In the genomic region with DNA sequence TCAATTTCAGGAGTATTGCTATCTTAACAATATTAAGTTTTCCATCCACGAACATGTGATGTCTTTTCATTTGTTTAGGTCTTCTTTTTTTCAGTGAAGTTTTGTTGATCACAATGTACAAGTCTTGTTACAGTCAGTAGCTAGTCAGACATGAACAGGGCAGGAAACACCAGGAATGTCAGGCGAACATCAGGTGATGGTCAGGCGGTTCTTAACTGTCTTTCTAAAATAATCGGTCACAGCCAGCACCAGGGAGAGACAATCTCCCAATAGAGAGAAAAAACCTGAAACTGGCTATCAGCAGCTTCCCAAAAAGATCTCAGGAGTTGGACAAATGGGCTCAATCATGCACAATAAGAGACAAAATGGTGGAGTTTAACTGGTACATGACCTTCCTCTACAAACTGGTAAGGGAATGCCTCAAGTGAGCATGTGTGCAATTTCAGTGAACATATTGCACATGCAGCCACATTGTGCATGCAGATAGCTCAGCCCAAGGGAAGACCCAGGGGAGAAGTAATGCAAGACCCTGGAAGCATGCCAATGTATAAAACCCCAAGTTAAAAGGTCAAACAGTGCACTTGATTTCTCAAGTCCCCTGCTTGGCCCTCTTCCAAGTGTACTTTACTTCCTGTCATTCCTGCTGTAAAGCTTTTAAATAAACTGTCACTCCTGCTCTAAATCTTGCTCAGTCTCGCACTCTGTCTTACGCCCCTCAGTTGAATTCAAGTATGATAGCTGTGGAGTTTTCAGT, we compare ENCODE assay signal across 12 cellular contexts.
DNase-seq lines count a peak whose midpoint lies in the region; ATAC-seq and TF ChIP-seq lines count a peak whose summit lies in the region.
"Had no signal": no experiment of that assay in that cellular context is flagged by ENCODE, and none has a peak within 500 bp of the region (broad histone marks: within the 10 kb centered on the region; RNA-seq: fewer than 3 reads in every experiment).

No MANE protein-coding gene starts in this region.

- H3K36me3 ChIP-seq in BLaER1 treated with 17β-estradiol and CSF1 and Interleukin-3, amounts not matched to agents 10 nM and 100 nM: no peaks in the 10 kb centered on the region
- H3K36me3 ChIP-seq in left ventricle myocardium inferior: peaks cover 21% of the 10 kb centered on the region

- H3K4me2 ChIP-seq in BLaER1 treated with 17β-estradiol and CSF1 and Interleukin-3, amounts not matched to agents 10 nM and 100 nM: peak overlapping the region; percentile 36 to 78 (median 61)

- no peak overlapping the region; a peak in 1 of 22 replicates for H3K9ac ChIP-seq in BLaER1 treated with 17β-estradiol and CSF1 and Interleukin-3, amounts not matched to agents 10 nM and 100 nM

- peak; percentile 42 for DNase-seq in M059J (ENCODE audit: low read depth)
- peak; percentile 29 for DNase-seq in NOMO-1 treated with dmso at 0.1 percent for 144 hours (lab: John Stamatoyannopoulos, UW; ENCODE audit: unreplicated experiment)
- no peak for DNase-seq in left ventricle myocardium inferior
- no peak for DNase-seq in ACHN
- no peak for DNase-seq in foreskin keratinocyte
- no peak for DNase-seq in head of caudate nucleus
- DNase-seq in caudate nucleus (lab: John Stamatoyannopoulos, UW): no peak
- DNase-seq: activated CD4-positive, alpha-beta T cell treated with anti-CD3 and anti-CD28 coated beads, Interleukin-2, amount 50 U/mL, for 1 hour; spleen had no signal

- peaks cover 0 to 10% (median 0%) of the 10 kb centered on the region in 11 experiments; a peak in 4 of 22 replicates for H3K9me3 ChIP-seq in BLaER1 treated with 17β-estradiol and CSF1 and Interleukin-3, amounts not matched to agents 10 nM and 100 nM (replicated peaks in 1 of 11)
- no peaks in the 10 kb centered on the region for H3K9me3 ChIP-seq in left ventricle myocardium inferior (replicated peaks)
- H3K9me3 ChIP-seq: esophagus muscularis mucosa had no signal

- H3K27me3 ChIP-seq in BLaER1 treated with 17β-estradiol and CSF1 and Interleukin-3, amounts not matched to agents 10 nM and 100 nM: no peaks in the 10 kb centered on the region
- H3K27me3 ChIP-seq in left ventricle myocardium inferior (ENCODE audit: low read depth): no peaks in the 10 kb centered on the region
- H3K27me3 ChIP-seq in foreskin keratinocyte: no peaks in the 10 kb centered on the region
- H3K27me3 ChIP-seq: esophagus muscularis mucosa, spleen had no signal

- in situ Hi-C loops in ACHN (cut with HindIII; ENCODE audit: low pct_ligation_motif_present, low pct_unique_long_range_greater_than_20kb, low sequenced_read_pairs): no loop called here

- TF ChIP-seq CTCF in left ventricle myocardium inferior (IDR thresholded peaks at IDR 0.05; ENCODE audit: borderline replicate concordance): no peak
- no peak for TF ChIP-seq CTCF in foreskin keratinocyte (conservative IDR thresholded peaks at IDR 0.05)

- no peak for ATAC-seq in foreskin keratinocyte
- ATAC-seq: stimulated activated effector memory CD8-positive, alpha-beta T cell treated with anti-CD3 and anti-CD28 coated beads, Interleukin-12 subunit alpha, Interleukin-12 subunit beta, amount 100 ng/mL, for 72 hours had no signal

- H4K20me1 ChIP-seq in BLaER1 treated with 17β-estradiol and CSF1 and Interleukin-3, amounts not matched to agents 10 nM and 100 nM: no peaks in the 10 kb centered on the region

- H3K4me3 ChIP-seq in BLaER1 treated with 17β-estradiol and CSF1 and Interleukin-3, amounts not matched to agents 10 nM and 100 nM: no peak overlapping the region
- H3K4me3 ChIP-seq in left ventricle myocardium inferior: no peak overlapping the region
- H3K4me3 ChIP-seq: esophagus muscularis mucosa, spleen had no signal

- peaks cover 11 to 28% (median 18%) of the 10 kb centered on the region in 10 experiments; a peak in 19 of 20 replicates for H3K4me1 ChIP-seq in BLaER1 treated with 17β-estradiol and CSF1 and Interleukin-3, amounts not matched to agents 10 nM and 100 nM
- H3K4me1 ChIP-seq in left ventricle myocardium inferior (peaks cover 48% of the 10 kb centered on the region), foreskin keratinocyte (no peaks in the 10 kb centered on the region)

- H3K27ac ChIP-seq in BLaER1 treated with 17β-estradiol and CSF1 and Interleukin-3, amounts not matched to agents 10 nM and 100 nM: peak overlapping the region in 2 of 11 experiments; percentile 14 to 35; a peak in 4 of 22 replicates
- H3K27ac ChIP-seq in left ventricle myocardium inferior (replicated peaks): peak overlapping the region; percentile 57
- no peak overlapping the region for H3K27ac ChIP-seq in foreskin keratinocyte
- H3K27ac ChIP-seq in caudate nucleus (ENCODE audit: low read depth, low read length): no peak overlapping the region
- H3K27ac ChIP-seq: esophagus muscularis mucosa, spleen had no signal

- intact Hi-C loops in left ventricle myocardium inferior (cut with micrococcal nuclease) (no loop called here), head of caudate nucleus (cut with DNase I) (no loop called here)

Comparison
In these comparisons a context has a peak if more than half of its experiments do, and no peak if none do; other contexts are left out.
1. DNase-seq: peak in M059J (single experiment) and NOMO-1 treated with dmso at 0.1 percent for 144 hours (single experiment); none in left ventricle myocardium inferior (single experiment), ACHN (single experiment), foreskin keratinocyte (0 of 2), head of caudate nucleus (0 of 42) and caudate nucleus (0 of 61).